ENCODE assay signal across 23 cellular contexts in genomic region chr7:143368387-143368786, GRCh38. TPM values are rescaled to one million over a fixed set of nuclear protein-coding genes. Genes with fewer than 3 reads are reported as not detected.
DNase-seq lines count a peak whose midpoint lies in the region; ATAC-seq and TF ChIP-seq lines count a peak whose summit lies in the region.
"Had no signal": no experiment of that assay in that cellular context is flagged by ENCODE, and none has a peak within 500 bp of the region (broad histone marks: within the 10 kb centered on the region; RNA-seq: fewer than 3 reads in every experiment).

No MANE protein-coding gene starts in this region.

- no peaks in the 10 kb centered on the region for H3K9me3 Mint-ChIP-seq in Calu3 (ENCODE audit: low read depth, unreplicated experiment)
- H3K9me3 Mint-ChIP-seq: CD4-positive, alpha-beta memory T cell had no signal

- H3K36me3 ChIP-seq in duodenal mucosa (ENCODE audit: control insufficient read depth in 1 of 2, insufficient read depth in 2 of 2, low read length in 2 of 2) (no peaks in the 10 kb centered on the region), sigmoid colon (no peaks in the 10 kb centered on the region)
- H3K36me3 ChIP-seq: BLaER1 had no signal

- H3K9me3 ChIP-seq in duodenal mucosa (ENCODE audit: control insufficient read depth in 1 of 2, low read length in 2 of 2) (no peaks in the 10 kb centered on the region), sigmoid colon (no peaks in the 10 kb centered on the region)
- H3K9me3 ChIP-seq: BLaER1 had no signal

- DNase-seq in Calu3 (no peak), NCI-H69 (lab: John Stamatoyannopoulos, UW) (peak; percentile 31), sigmoid colon (no peak), GOT3 (lab: John Stamatoyannopoulos, UW) (no peak), NCI-H1436 treated with DMSO at 0.1 percent for 48 hours (lab: John Stamatoyannopoulos, UW) (no peak)
- DNase-seq: CD4-positive, alpha-beta memory T cell; H7; KBM-7; NCI-H1092 treated with DMSO at 0.1 percent for 48 hours; NCI-H146; NCI-H2029; NCI-H2227 treated with DMSO at 0.1 percent for 48 hours; NCI-H510A treated with DMSO at 0.1 percent for 48 hours; NCI-H774; NK-92 treated with Interleukin-12 subunit alpha and Interleukin-12 subunit beta, amount 100 ng/mL, for 24 hours; Right ventricle myocardium superior had no signal

- intact Hi-C loops in Calu3 (cut with micrococcal nuclease; ENCODE audit: unreplicated experiment) = loop anchor here (5.0 kb wide), 1 partner anchor 36 kb away; no protein-coding TSS in a partner anchor
- intact Hi-C loops in sigmoid colon (cut with DNase I) = no loop called here

- no TSS peak for BruUV-seq in Calu3 (replicated peaks; lab: Mats Ljungman, UMichigan)

- H3K4me1 Mint-ChIP-seq in Calu3 (ENCODE audit: low read depth, unreplicated experiment) = peaks cover 47% of the 10 kb centered on the region

- no peak for ATAC-seq in GM21825 (IDR thresholded peaks at IDR 0.05; ENCODE audit: unreplicated experiment)

- CTCF ChIA-PET in Calu3 (lab: Charles Lee) = interaction anchor here (1.0 kb wide), 2 partner anchors 12 to 47 kb away, joined by 3 to 5 read pairs; no protein-coding TSS in a partner anchor

- no peak overlapping the region for H3K4me3 Mint-ChIP-seq in Calu3 (ENCODE audit: low read depth, unreplicated experiment)
- H3K4me3 Mint-ChIP-seq: CD4-positive, alpha-beta memory T cell had no signal

- peak overlapping the region; percentile 62 for H3K27ac Mint-ChIP-seq in Calu3 (ENCODE audit: unreplicated experiment)
- H3K27ac Mint-ChIP-seq: CD4-positive, alpha-beta memory T cell had no signal

- H3K4me3 ChIP-seq in duodenal mucosa (ENCODE audit: low read depth in 1 of 2, low read length in 2 of 2) (no peak overlapping the region), sigmoid colon (no peak overlapping the region)
- H3K4me3 ChIP-seq: BLaER1 had no signal

- no peak for TF ChIP-seq POLR2A in sigmoid colon (IDR thresholded peaks at IDR 0.05)

- H3K27ac ChIP-seq in duodenal mucosa (ENCODE audit: low read depth, low read length) = peak overlapping the region; percentile 1
- peak overlapping the region in 3 of 4 donors; percentile 42 to 70 (median 46) for H3K27ac ChIP-seq in sigmoid colon
- H3K27ac ChIP-seq: BLaER1, HL-60 had no signal

- H3K9ac ChIP-seq in duodenal mucosa (ENCODE audit: low read depth in 1 of 2, low read length in 2 of 2) = no peak overlapping the region
- H3K9ac ChIP-seq: BLaER1 had no signal

- H3K4me1 ChIP-seq in duodenal mucosa (ENCODE audit: control insufficient read depth in 1 of 2, insufficient read depth in 2 of 2, low read length in 2 of 2) = peaks cover 20 to 34% of the 10 kb centered on the region in 2 donors
- H3K4me1 ChIP-seq in sigmoid colon = peaks cover 0 to 25% (median 9%) of the 10 kb centered on the region in 4 donors

- WGBS in sigmoid colon, 2 donors = 19 to 74% methylated on average over 1 of the region's 1 CpG

- H3K27me3 ChIP-seq in duodenal mucosa (ENCODE audit: control insufficient read depth in 1 of 2, insufficient read depth in 2 of 2, low read length in 2 of 2) (peaks cover 6 to 10% of the 10 kb centered on the region in 2 donors), sigmoid colon (no peaks in the 10 kb centered on the region)

- TF ChIP-seq EP300 in sigmoid colon (IDR thresholded peaks at IDR 0.05) = no peak

- no peaks in the 10 kb centered on the region for H3K36me3 Mint-ChIP-seq in Calu3 (ENCODE audit: insufficient read depth, unreplicated experiment)
- H3K36me3 Mint-ChIP-seq: CD4-positive, alpha-beta memory T cell had no signal

- peaks cover 22% of the 10 kb centered on the region for H3K27me3 Mint-ChIP-seq in Calu3 (ENCODE audit: unreplicated experiment)

- TF ChIP-seq CTCF in Calu3 (IDR thresholded peaks at IDR 0.05; ENCODE audit: unreplicated experiment) (no peak), sigmoid colon (IDR thresholded peaks at IDR 0.05) (no peak)

RNA-seq across cellular contexts. Expression of gene FAM131B, which starts 5.9 kb away (rescaled TPM):
- total RNA-seq in Calu3 (2022) (0.19 and 1.2 TPM in 2 replicates), sigmoid colon (10 to 100 TPM in 1 of 4 donors, 1 to 10 TPM in 3; 6.4 to 15.7 (median 6.8) TPM)
- polyA plus RNA-seq in sigmoid colon = 1 to 10 TPM in 1 of 3 donors, under 1 TPM in 2; under 0.01 to 2.0 (median under 0.01) TPM
- total RNA-seq: SK-MEL-5 had no signal
- polyA plus RNA-seq: CD4-positive, alpha-beta memory T cell had no signal

RNA-seq across cellular contexts. Expression of gene ZYX, which starts 12.8 kb away (rescaled TPM):
- 114 and 119 TPM in 2 replicates for total RNA-seq in Calu3 (2022)
- 100 to 1,000 TPM in 2 of 4 donors, 10 to 100 TPM in 2; 67.3 to 218 (median 120) TPM for total RNA-seq in sigmoid colon
- 10 to 100 TPM; 34.4 to 91.3 (median 46.8) TPM for polyA plus RNA-seq in sigmoid colon

RNA-seq across cellular contexts. Expression of gene EPHA1, which starts 40.3 kb away (rescaled TPM):
- 21.6 and 23.6 TPM in 2 replicates for total RNA-seq in Calu3 (2022)
- total RNA-seq in sigmoid colon = 1 to 10 TPM in 1 of 4 donors, under 1 TPM in 1, not detected in 2; 0.14 to 1.5 TPM
- 10 to 100 TPM in 1 of 3 donors, 1 to 10 TPM in 1, under 1 TPM in 1; 0.92 to 10.2 (median 4.2) TPM for polyA plus RNA-seq in sigmoid colon
- total RNA-seq: Daoy, SK-MEL-5 had no signal

RNA-seq across cellular contexts. Expression of gene CLCN1, which starts 52.5 kb away (rescaled TPM):
- 0.34 and 0.61 TPM in 2 replicates for total RNA-seq in Calu3 (2022)
- under 1 TPM in 1 of 4 donors, not detected in 3; 0.14 TPM for total RNA-seq in sigmoid colon
- polyA plus RNA-seq in sigmoid colon = under 1 TPM in 1 of 3 donors, not detected in 2; 0.15 TPM
- total RNA-seq: CD4-positive, alpha-beta memory T cell; HT1080; SK-MEL-5 had no signal
